In genomic region chr17:68457539-68458259, GRCh38 we compare ENCODE assay signal across 8 cellular contexts. TPM values are rescaled to one million over a fixed set of nuclear protein-coding genes. Genes with fewer than 3 reads are reported as not detected.
DNase-seq lines count a peak whose midpoint lies in the region; ATAC-seq, FAIRE-seq and TF ChIP-seq lines count a peak whose summit lies in the region.

No MANE protein-coding gene starts in this region.

- no peak for TF ChIP-seq CTCF in keratinocyte (optimal IDR thresholded peaks at IDR 0.05 in 1 of 3, IDR thresholded peaks at IDR 0.05 in 1 of 3, conservative IDR thresholded peaks at IDR 0.05 in 1 of 3; ENCODE audit: extremely low read depth in 1 of 3, insufficient read depth in 2 of 3, low read length in 3 of 3)

- H3K36me3 ChIP-seq in keratinocyte (ENCODE audit: control insufficient read depth in 2 of 2, extremely low read depth in 1 of 2, insufficient read depth in 2 of 2, low read length in 2 of 2) = peaks cover 0 to 2% of the 10 kb centered on the region in 2 experiments

- peak overlapping the region; percentile 88 for H3K4me2 ChIP-seq in keratinocyte (ENCODE audit: control insufficient read depth, extremely low read depth, insufficient read depth, low read depth, low read length)

- peaks cover 43% of the 10 kb centered on the region for H3K4me1 ChIP-seq in keratinocyte (ENCODE audit: control insufficient read depth, extremely low read depth, insufficient read depth, low read length)

- H4K20me1 ChIP-seq in keratinocyte (ENCODE audit: control insufficient read depth, extremely low read depth, insufficient read depth, low read length) = no peaks in the 10 kb centered on the region

- ATAC-seq in HG03175 (IDR thresholded peaks at IDR 0.05; ENCODE audit: unreplicated experiment) = peak; percentile 79
- peak; percentile 92 to 95 for ATAC-seq in activated CD4-positive, CD25-positive, alpha-beta regulatory T cell treated with anti-CD3 and anti-CD28 coated beads, Interleukin-2, amount 50 U/mL, for 24 hours

- TF ChIP-seq POLR2A in GM18951 (IDR thresholded peaks at IDR 0.05; ENCODE audit: extremely low read depth, insufficient read depth, insufficient read length) = peak; percentile 83

- H3K4me3 ChIP-seq in keratinocyte (ENCODE audit: control insufficient read depth in 2 of 3, extremely low read depth in 1 of 3, insufficient read depth in 2 of 3, low read depth in 1 of 3, low read length in 3 of 3) = peak overlapping the region; percentile 45 to 69 (median 66)

- DNase-seq in AG08395 (ENCODE audit: low spot score) (peak; percentile 98), NCI-H226 (peak; percentile 96), cerebellar nuclear complex (lab: John Stamatoyannopoulos, UW) (peak; percentile 95 to 99), keratinocyte (ENCODE audit: low read depth, low spot score) (no peak)
- peak; percentile 95 to 97 (median 97) for DNase-seq in stimulated activated CD4-positive, alpha-beta T cell treated with anti-CD3 and anti-CD28 coated beads, Interleukin-12 subunit alpha, Interleukin-12 subunit beta, amount 100 ng/mL, for 48 hours (ENCODE audit: low read depth in 2 of 3, low spot score in 1 of 3)

- peaks cover 9% of the 10 kb centered on the region for H3K79me2 ChIP-seq in keratinocyte (ENCODE audit: control insufficient read depth, insufficient read depth, low read length)

- in situ Hi-C loops in GM18951 (cut with MboI; ENCODE audit: low sequenced_read_pairs, unreplicated experiment) = no loop called here

- peak overlapping the region; percentile 48 for H3K27ac ChIP-seq in keratinocyte (ENCODE audit: control insufficient read depth, insufficient read depth, low read length)

- H3K27me3 ChIP-seq in keratinocyte (ENCODE audit: control insufficient read depth, extremely low read depth, insufficient read depth, low read length) = no peaks in the 10 kb centered on the region

- H3K9ac ChIP-seq in keratinocyte (ENCODE audit: control insufficient read depth, extremely low read depth, insufficient read depth, low read length) = peak overlapping the region; percentile 70

- peak; percentile 34 for FAIRE-seq in keratinocyte (lab: Jason Lieb, UNC)

- peak overlapping the region; percentile 80 for H2AFZ ChIP-seq in keratinocyte (ENCODE audit: control insufficient read depth, low read length)

- H3K9me3 ChIP-seq in keratinocyte (ENCODE audit: control insufficient read depth, low read depth, low read length) = no peaks in the 10 kb centered on the region

- H3K9me1 ChIP-seq in keratinocyte (ENCODE audit: control insufficient read depth, extremely low read depth, insufficient read depth, low read length) = no peaks in the 10 kb centered on the region

- dilution Hi-C loops in keratinocyte (cut with MboI; ENCODE audit: extremely low pct_ligation_motif_present, low sequenced_read_pairs) = no loop called here

RNA-seq across cellular contexts. Expression of gene WIPI1, which starts 0.4 kb away (rescaled TPM):
- polyA plus RNA-seq in keratinocyte = 49.4 to 70.8 TPM (median 62.3 TPM) in 3 replicates
- 33.8 TPM for polyA plus RNA-seq in keratinocyte (2011; ENCODE audit: low read depth)
- polyA plus RNA-seq in keratinocyte (2011; cell fraction: cytosol; rRNA removed) = 70.0 and 96.5 TPM in 2 replicates
- polyA plus RNA-seq in keratinocyte (2011; cell fraction: nucleus; rRNA removed) = 56.3 and 58.3 TPM in 2 replicates
- polyA plus RNA-seq in keratinocyte (2012; ENCODE audit: low replicate concordance) = 40.6 and 53.5 TPM in 2 replicates
- 45.2 to 76.6 TPM (median 65.1 TPM) in 3 replicates for polyA minus RNA-seq in keratinocyte
- 67.3 TPM for polyA minus RNA-seq in keratinocyte (2011; cell fraction: cytosol; rRNA and poly(A)+ RNA removed)
- polyA minus RNA-seq in keratinocyte (2011; cell fraction: nucleus; rRNA and poly(A)+ RNA removed) = 30.0 and 44.5 TPM in 2 replicates

RNA-seq across cellular contexts. Expression of gene PRKAR1A, which starts 54.5 kb away (rescaled TPM):
- 149 to 212 TPM (median 176 TPM) in 3 replicates for polyA plus RNA-seq in keratinocyte
- 233 TPM for polyA plus RNA-seq in keratinocyte (2011; ENCODE audit: low read depth)
- 145 and 176 TPM in 2 replicates for polyA plus RNA-seq in keratinocyte (2011; cell fraction: cytosol; rRNA removed)
- polyA plus RNA-seq in keratinocyte (2011; cell fraction: nucleus; rRNA removed) = 175 and 226 TPM in 2 replicates
- 105 and 148 TPM in 2 replicates for polyA plus RNA-seq in keratinocyte (2012; ENCODE audit: low replicate concordance)
- 162 to 249 TPM (median 165 TPM) in 3 replicates for polyA minus RNA-seq in keratinocyte
- 331 TPM for polyA minus RNA-seq in keratinocyte (2011; cell fraction: cytosol; rRNA and poly(A)+ RNA removed)
- 97.4 and 211 TPM in 2 replicates for polyA minus RNA-seq in keratinocyte (2011; cell fraction: nucleus; rRNA and poly(A)+ RNA removed)
